In the genomic region with DNA sequence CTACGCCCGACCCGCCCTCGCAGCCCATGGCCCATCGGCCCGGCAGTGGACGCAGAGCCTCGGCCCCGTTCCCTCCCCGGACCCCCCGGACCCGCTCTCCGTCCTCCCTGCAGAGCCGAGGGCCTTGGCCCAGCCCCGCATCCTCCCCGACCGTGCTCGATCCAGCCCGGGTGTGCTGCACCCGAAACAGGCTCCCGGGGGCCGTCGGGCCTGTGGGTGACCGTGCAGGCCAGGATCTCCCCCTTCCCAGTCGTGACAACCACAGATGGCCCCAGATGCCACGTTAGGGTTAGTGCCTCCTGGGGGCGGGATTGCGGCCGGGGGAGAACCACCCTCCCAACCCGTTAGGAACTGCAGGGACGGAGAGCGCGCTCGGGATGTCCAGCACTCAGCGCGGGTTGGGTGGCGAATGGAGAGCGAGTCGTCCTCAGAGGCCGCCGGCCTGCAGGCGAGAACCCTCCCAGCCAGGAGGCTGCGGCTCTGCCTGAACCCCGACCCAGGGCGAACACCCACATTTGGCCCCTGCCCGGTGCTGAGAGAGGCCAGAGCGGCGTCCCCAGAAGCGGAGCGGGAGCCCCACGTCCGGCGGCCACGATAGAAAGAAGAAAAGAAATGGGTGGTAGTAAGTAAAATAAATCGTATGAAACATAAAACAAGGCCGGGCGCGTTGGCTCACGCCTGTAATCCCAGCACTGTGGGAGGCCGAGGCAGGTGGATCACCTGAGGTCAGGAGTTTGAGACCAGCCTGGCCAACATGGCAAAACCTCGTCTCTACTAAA, we compare ENCODE assay signal across 1 cellular context.
TF ChIP-seq lines count a peak whose summit lies in the region.

No MANE protein-coding gene starts in this region.

TF ChIP-seq in K562, 482 proteins besides CTCF, POLR2A, EP300 and RAD21 (continued from another document):
- TF ChIP-seq RUNX1 (IDR thresholded peaks at IDR 0.05; ENCODE audit: low read depth) (no peak), GATA2 (CRISPR knock-in tag; IDR thresholded peaks at IDR 0.05) (no peak), NUFIP1 (IDR thresholded peaks at IDR 0.05; ENCODE audit: partially characterized antibody) (no peak), ZNF165 (CRISPR knock-in tag; IDR thresholded peaks at IDR 0.05; ENCODE audit: borderline replicate concordance) (no peak), ZNF316 (IDR thresholded peaks at IDR 0.05) (no peak), SP2 (IDR thresholded peaks at IDR 0.05; ENCODE audit: extremely low read depth, low read depth, low read length, poor library complexity, severe bottlenecking) (no peak), ZBED1 (IDR thresholded peaks at IDR 0.05) (no peak), ZNF717 (CRISPR knock-in tag; IDR thresholded peaks at IDR 0.05) (no peak), BCOR (IDR thresholded peaks at IDR 0.05) (no peak), ZNF668 (CRISPR knock-in tag; IDR thresholded peaks at IDR 0.05) (no peak), E2F3 (CRISPR knock-in tag; IDR thresholded peaks at IDR 0.05) (no peak), NR2C1 (IDR thresholded peaks at IDR 0.05) (peak; percentile 17; the same call in 1 of the 2 replicates), NR2C1 (tag; IDR thresholded peaks at IDR 0.05) (no peak; the same call in none of the 2 replicates), HMG20B (CRISPR knock-in tag; IDR thresholded peaks at IDR 0.05) (no peak), NFRKB (IDR thresholded peaks at IDR 0.05; ENCODE audit: low read depth) (no peak), NCOA1 (IDR thresholded peaks at IDR 0.05; ENCODE audit: low read depth) (no peak), DACH1 (IDR thresholded peaks at IDR 0.05; ENCODE audit: partially characterized antibody) (no peak), POLR2G (IDR thresholded peaks at IDR 0.05; ENCODE audit: low read depth, low read length) (no peak), CBX8 (IDR thresholded peaks at IDR 0.05; ENCODE audit: borderline replicate concordance, extremely low read depth, low read depth, low read length, poor library complexity, severe bottlenecking) (no peak), THRAP3 (IDR thresholded peaks at IDR 0.05; ENCODE audit: borderline replicate concordance) (peak; percentile 58; the same call in 1 of the 2 replicates), CHD1 (IDR thresholded peaks at IDR 0.05; ENCODE audit: low read length) (no peak)
- TF ChIP-seq, protein P1, sequence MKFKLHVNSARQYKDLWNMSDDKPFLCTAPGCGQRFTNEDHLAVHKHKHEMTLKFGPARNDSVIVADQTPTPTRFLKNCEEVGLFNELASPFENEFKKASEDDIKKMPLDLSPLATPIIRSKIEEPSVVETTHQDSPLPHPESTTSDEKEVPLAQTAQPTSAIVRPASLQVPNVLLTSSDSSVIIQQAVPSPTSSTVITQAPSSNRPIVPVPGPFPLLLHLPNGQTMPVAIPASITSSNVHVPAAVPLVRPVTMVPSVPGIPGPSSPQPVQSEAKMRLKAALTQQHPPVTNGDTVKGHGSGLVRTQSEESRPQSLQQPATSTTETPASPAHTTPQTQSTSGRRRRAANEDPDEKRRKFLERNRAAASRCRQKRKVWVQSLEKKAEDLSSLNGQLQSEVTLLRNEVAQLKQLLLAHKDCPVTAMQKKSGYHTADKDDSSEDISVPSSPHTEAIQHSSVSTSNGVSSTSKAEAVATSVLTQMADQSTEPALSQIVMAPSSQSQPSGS (CRISPR knock-in tag; IDR thresholded peaks at IDR 0.05) = no peak
- TF ChIP-seq, protein P2, sequence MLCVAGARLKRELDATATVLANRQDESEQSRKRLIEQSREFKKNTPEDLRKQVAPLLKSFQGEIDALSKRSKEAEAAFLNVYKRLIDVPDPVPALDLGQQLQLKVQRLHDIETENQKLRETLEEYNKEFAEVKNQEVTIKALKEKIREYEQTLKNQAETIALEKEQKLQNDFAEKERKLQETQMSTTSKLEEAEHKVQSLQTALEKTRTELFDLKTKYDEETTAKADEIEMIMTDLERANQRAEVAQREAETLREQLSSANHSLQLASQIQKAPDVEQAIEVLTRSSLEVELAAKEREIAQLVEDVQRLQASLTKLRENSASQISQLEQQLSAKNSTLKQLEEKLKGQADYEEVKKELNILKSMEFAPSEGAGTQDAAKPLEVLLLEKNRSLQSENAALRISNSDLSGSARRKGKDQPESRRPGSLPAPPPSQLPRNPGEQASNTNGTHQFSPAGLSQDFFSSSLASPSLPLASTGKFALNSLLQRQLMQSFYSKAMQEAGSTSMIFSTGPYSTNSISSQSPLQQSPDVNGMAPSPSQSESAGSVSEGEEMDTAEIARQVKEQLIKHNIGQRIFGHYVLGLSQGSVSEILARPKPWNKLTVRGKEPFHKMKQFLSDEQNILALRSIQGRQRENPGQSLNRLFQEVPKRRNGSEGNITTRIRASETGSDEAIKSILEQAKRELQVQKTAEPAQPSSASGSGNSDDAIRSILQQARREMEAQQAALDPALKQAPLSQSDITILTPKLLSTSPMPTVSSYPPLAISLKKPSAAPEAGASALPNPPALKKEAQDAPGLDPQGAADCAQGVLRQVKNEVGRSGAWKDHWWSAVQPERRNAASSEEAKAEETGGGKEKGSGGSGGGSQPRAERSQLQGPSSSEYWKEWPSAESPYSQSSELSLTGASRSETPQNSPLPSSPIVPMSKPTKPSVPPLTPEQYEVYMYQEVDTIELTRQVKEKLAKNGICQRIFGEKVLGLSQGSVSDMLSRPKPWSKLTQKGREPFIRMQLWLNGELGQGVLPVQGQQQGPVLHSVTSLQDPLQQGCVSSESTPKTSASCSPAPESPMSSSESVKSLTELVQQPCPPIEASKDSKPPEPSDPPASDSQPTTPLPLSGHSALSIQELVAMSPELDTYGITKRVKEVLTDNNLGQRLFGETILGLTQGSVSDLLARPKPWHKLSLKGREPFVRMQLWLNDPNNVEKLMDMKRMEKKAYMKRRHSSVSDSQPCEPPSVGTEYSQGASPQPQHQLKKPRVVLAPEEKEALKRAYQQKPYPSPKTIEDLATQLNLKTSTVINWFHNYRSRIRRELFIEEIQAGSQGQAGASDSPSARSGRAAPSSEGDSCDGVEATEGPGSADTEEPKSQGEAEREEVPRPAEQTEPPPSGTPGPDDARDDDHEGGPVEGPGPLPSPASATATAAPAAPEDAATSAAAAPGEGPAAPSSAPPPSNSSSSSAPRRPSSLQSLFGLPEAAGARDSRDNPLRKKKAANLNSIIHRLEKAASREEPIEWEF (CRISPR knock-in tag; IDR thresholded peaks at IDR 0.05) = no peak
- TF ChIP-seq, protein P3, sequence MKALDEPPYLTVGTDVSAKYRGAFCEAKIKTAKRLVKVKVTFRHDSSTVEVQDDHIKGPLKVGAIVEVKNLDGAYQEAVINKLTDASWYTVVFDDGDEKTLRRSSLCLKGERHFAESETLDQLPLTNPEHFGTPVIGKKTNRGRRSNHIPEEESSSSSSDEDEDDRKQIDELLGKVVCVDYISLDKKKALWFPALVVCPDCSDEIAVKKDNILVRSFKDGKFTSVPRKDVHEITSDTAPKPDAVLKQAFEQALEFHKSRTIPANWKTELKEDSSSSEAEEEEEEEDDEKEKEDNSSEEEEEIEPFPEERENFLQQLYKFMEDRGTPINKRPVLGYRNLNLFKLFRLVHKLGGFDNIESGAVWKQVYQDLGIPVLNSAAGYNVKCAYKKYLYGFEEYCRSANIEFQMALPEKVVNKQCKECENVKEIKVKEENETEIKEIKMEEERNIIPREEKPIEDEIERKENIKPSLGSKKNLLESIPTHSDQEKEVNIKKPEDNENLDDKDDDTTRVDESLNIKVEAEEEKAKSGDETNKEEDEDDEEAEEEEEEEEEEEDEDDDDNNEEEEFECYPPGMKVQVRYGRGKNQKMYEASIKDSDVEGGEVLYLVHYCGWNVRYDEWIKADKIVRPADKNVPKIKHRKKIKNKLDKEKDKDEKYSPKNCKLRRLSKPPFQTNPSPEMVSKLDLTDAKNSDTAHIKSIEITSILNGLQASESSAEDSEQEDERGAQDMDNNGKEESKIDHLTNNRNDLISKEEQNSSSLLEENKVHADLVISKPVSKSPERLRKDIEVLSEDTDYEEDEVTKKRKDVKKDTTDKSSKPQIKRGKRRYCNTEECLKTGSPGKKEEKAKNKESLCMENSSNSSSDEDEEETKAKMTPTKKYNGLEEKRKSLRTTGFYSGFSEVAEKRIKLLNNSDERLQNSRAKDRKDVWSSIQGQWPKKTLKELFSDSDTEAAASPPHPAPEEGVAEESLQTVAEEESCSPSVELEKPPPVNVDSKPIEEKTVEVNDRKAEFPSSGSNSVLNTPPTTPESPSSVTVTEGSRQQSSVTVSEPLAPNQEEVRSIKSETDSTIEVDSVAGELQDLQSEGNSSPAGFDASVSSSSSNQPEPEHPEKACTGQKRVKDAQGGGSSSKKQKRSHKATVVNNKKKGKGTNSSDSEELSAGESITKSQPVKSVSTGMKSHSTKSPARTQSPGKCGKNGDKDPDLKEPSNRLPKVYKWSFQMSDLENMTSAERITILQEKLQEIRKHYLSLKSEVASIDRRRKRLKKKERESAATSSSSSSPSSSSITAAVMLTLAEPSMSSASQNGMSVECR (CRISPR knock-in tag; IDR thresholded peaks at IDR 0.05) = 0 out of 2 replicates have a peak, but pooled peaks have one; percentile 14
- TF ChIP-seq, protein P4, sequence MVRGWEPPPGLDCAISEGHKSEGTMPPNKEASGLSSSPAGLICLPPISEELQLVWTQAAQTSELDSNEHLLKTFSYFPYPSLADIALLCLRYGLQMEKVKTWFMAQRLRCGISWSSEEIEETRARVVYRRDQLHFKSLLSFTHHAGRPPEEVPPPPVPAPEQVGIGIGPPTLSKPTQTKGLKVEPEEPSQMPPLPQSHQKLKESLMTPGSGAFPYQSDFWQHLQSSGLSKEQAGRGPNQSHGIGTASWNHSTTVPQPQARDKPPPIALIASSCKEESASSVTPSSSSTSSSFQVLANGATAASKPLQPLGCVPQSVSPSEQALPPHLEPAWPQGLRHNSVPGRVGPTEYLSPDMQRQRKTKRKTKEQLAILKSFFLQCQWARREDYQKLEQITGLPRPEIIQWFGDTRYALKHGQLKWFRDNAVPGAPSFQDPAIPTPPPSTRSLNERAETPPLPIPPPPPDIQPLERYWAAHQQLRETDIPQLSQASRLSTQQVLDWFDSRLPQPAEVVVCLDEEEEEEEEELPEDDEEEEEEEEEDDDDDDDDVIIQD (CRISPR knock-in tag; IDR thresholded peaks at IDR 0.05) = no peak
- TF ChIP-seq, protein P5, sequence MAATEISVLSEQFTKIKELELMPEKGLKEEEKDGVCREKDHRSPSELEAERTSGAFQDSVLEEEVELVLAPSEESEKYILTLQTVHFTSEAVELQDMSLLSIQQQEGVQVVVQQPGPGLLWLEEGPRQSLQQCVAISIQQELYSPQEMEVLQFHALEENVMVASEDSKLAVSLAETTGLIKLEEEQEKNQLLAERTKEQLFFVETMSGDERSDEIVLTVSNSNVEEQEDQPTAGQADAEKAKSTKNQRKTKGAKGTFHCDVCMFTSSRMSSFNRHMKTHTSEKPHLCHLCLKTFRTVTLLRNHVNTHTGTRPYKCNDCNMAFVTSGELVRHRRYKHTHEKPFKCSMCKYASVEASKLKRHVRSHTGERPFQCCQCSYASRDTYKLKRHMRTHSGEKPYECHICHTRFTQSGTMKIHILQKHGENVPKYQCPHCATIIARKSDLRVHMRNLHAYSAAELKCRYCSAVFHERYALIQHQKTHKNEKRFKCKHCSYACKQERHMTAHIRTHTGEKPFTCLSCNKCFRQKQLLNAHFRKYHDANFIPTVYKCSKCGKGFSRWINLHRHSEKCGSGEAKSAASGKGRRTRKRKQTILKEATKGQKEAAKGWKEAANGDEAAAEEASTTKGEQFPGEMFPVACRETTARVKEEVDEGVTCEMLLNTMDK (IDR thresholded peaks at IDR 0.05; ENCODE audit: borderline replicate concordance, insufficient read depth, low read depth, low read length, poor library complexity, severe bottlenecking) = no peak
- TF ChIP-seq, protein P6, sequence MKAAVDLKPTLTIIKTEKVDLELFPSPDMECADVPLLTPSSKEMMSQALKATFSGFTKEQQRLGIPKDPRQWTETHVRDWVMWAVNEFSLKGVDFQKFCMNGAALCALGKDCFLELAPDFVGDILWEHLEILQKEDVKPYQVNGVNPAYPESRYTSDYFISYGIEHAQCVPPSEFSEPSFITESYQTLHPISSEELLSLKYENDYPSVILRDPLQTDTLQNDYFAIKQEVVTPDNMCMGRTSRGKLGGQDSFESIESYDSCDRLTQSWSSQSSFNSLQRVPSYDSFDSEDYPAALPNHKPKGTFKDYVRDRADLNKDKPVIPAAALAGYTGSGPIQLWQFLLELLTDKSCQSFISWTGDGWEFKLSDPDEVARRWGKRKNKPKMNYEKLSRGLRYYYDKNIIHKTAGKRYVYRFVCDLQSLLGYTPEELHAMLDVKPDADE (conservative IDR thresholded peaks at IDR 0.05; ENCODE audit: control insufficient read depth, low read depth, low read length) = no peak; the same call in 1 of the 2 replicates
- TF ChIP-seq, protein P7, sequence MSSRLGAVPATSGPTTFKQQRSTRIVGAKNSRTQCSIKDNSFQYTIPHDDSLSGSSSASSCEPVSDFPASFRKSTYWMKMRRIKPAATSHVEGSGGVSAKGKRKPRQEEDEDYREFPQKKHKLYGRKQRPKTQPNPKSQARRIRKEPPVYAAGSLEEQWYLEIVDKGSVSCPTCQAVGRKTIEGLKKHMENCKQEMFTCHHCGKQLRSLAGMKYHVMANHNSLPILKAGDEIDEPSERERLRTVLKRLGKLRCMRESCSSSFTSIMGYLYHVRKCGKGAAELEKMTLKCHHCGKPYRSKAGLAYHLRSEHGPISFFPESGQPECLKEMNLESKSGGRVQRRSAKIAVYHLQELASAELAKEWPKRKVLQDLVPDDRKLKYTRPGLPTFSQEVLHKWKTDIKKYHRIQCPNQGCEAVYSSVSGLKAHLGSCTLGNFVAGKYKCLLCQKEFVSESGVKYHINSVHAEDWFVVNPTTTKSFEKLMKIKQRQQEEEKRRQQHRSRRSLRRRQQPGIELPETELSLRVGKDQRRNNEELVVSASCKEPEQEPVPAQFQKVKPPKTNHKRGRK (tag; IDR thresholded peaks at IDR 0.05) = no peak
- TF ChIP-seq, protein P8, sequence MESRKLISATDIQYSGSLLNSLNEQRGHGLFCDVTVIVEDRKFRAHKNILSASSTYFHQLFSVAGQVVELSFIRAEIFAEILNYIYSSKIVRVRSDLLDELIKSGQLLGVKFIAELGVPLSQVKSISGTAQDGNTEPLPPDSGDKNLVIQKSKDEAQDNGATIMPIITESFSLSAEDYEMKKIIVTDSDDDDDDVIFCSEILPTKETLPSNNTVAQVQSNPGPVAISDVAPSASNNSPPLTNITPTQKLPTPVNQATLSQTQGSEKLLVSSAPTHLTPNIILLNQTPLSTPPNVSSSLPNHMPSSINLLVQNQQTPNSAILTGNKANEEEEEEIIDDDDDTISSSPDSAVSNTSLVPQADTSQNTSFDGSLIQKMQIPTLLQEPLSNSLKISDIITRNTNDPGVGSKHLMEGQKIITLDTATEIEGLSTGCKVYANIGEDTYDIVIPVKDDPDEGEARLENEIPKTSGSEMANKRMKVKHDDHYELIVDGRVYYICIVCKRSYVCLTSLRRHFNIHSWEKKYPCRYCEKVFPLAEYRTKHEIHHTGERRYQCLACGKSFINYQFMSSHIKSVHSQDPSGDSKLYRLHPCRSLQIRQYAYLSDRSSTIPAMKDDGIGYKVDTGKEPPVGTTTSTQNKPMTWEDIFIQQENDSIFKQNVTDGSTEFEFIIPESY (CRISPR knock-in tag; IDR thresholded peaks at IDR 0.05) = peak; percentile 84
- TF ChIP-seq, protein P9, sequence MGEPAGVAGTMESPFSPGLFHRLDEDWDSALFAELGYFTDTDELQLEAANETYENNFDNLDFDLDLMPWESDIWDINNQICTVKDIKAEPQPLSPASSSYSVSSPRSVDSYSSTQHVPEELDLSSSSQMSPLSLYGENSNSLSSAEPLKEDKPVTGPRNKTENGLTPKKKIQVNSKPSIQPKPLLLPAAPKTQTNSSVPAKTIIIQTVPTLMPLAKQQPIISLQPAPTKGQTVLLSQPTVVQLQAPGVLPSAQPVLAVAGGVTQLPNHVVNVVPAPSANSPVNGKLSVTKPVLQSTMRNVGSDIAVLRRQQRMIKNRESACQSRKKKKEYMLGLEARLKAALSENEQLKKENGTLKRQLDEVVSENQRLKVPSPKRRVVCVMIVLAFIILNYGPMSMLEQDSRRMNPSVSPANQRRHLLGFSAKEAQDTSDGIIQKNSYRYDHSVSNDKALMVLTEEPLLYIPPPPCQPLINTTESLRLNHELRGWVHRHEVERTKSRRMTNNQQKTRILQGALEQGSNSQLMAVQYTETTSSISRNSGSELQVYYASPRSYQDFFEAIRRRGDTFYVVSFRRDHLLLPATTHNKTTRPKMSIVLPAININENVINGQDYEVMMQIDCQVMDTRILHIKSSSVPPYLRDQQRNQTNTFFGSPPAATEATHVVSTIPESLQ (CRISPR knock-in tag; IDR thresholded peaks at IDR 0.05) = no peak
